In the genomic region with DNA sequence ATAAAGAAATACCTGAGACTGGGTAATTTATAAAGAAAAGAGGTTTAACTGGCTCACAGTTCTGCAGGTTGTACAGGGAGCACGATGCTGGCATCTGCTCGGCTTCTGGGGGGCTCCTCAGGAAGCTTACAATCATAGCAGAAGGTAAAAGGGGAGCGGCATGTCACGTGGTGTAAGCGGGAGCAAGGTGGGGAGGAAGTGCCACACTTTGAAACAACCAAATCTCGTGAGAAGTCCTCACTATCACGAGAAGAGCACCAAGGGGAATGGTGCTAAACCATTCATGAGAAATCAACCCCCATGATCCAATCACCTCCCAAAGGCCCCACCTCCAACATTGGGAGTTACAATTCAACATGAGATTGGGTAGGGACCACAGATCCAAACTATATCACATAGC, we compare ENCODE assay signal across 11 cellular contexts.
"Had no signal": no experiment of that assay in that cellular context is flagged by ENCODE, and none has a peak within 500 bp of the region (broad histone marks: within the 10 kb centered on the region; RNA-seq: fewer than 3 reads in every experiment).

No MANE protein-coding gene starts in this region.

- H3K4me2 ChIP-seq: GM23338 had no signal

- H2AFZ ChIP-seq: GM23248, GM23338 had no signal

- H3K9ac ChIP-seq: GM23248 had no signal

- H3K9me3 ChIP-seq: HAP-1 had no signal

- H3K4me1 ChIP-seq: HAP-1 had no signal

- H3K27ac ChIP-seq: GM23248 had no signal

- FAIRE-seq: H1, H54 had no signal

- H3K36me3 ChIP-seq: HAP-1 had no signal

- ATAC-seq: GM23338, HCT116 had no signal

- DNase-seq: GM23248, GOT3, H7, H9, HCEC 1CT, HFFc6 had no signal

- H3K4me3 ChIP-seq: GM23248, GM23338, HAP-1 had no signal
